8 cellular contexts compared by ENCODE assay signal in genomic region chr5:6745706-6746217, GRCh38. TPM values are rescaled to one million over a fixed set of nuclear protein-coding genes. Genes with fewer than 3 reads are reported as not detected.
DNase-seq lines count a peak whose midpoint lies in the region; ATAC-seq and TF ChIP-seq lines count a peak whose summit lies in the region.

No MANE protein-coding gene starts in this region.

- peak; percentile 36 for DNase-seq in stimulated activated CD4-positive, alpha-beta T cell treated with anti-CD3 and anti-CD28 coated beads, Interleukin-4, amount 100 ng/mL, for 24 hours
- no peak for DNase-seq in stimulated activated CD4-positive, alpha-beta T cell treated with anti-CD3 and anti-CD28 coated beads, Interleukin-4, amount 100 ng/mL, for 1 hour
- DNase-seq in H9 = no peak
- DNase-seq in NCI-H1105 treated with DMSO at 0.1 percent for 48 hours (lab: John Stamatoyannopoulos, UW) = peak; percentile 58
- no peak for DNase-seq in activated CD8-positive, alpha-beta T cell treated with anti-CD3 and anti-CD28 coated beads for 36 hours
- DNase-seq in Right ventricle myocardium superior = no peak
- DNase-seq in sigmoid colon = peak; percentile 18
- no peak for DNase-seq in HK-2 (ENCODE audit: unreplicated experiment)

- TF ChIP-seq EP300 in sigmoid colon (IDR thresholded peaks at IDR 0.05) = no peak

- H3K9me3 Mint-ChIP-seq in H9 = no peaks in the 10 kb centered on the region
- no peaks in the 10 kb centered on the region for H3K9me3 Mint-ChIP-seq in activated CD8-positive, alpha-beta T cell treated with anti-CD3 and anti-CD28 coated beads for 36 hours

- TF ChIP-seq CTCF in H9 (conservative IDR thresholded peaks at IDR 0.05) = peak; percentile 83
- peak; percentile 66 for TF ChIP-seq CTCF in activated CD8-positive, alpha-beta T cell treated with anti-CD3 and anti-CD28 coated beads for 36 hours (IDR thresholded peaks at IDR 0.05)
- peak; percentile 53 to 79 (median 76) for TF ChIP-seq CTCF in sigmoid colon (IDR thresholded peaks at IDR 0.05)

- no peak overlapping the region for H3K27ac Mint-ChIP-seq in H9
- no peak overlapping the region for H3K27ac Mint-ChIP-seq in activated CD8-positive, alpha-beta T cell treated with anti-CD3 and anti-CD28 coated beads for 36 hours

- H3K27me3 ChIP-seq in H9 (ENCODE audit: insufficient read depth, low read length) (no peaks in the 10 kb centered on the region), sigmoid colon (no peaks in the 10 kb centered on the region)

- H3K27ac ChIP-seq in H9 (ENCODE audit: insufficient read length, low read depth, low read length) (no peak overlapping the region), sigmoid colon (peak overlapping the region in 2 of 4 donors; percentile 24 to 61)

- H3K9me3 ChIP-seq in H9 (ENCODE audit: control insufficient read depth, low read depth, low read length) (no peaks in the 10 kb centered on the region), sigmoid colon (no peaks in the 10 kb centered on the region)

- H3K4me1 Mint-ChIP-seq in H9 = peaks cover 12 to 18% of the 10 kb centered on the region in 2 experiments
- H3K4me1 Mint-ChIP-seq in activated CD8-positive, alpha-beta T cell treated with anti-CD3 and anti-CD28 coated beads for 36 hours (ENCODE audit: low read depth) = peaks cover 6% of the 10 kb centered on the region

- H4K91ac ChIP-seq in H9 (ENCODE audit: insufficient read length, low read depth, low read length) = no peak overlapping the region

- no peak overlapping the region for H2BK5ac ChIP-seq in H9 (ENCODE audit: insufficient read length, low read length)

- no peak overlapping the region for H2BK15ac ChIP-seq in H9 (ENCODE audit: low read depth, low read length)

- H3T11ph ChIP-seq in H9 (ENCODE audit: low read length) = no peak overlapping the region

- H2AK5ac ChIP-seq in H9 (ENCODE audit: insufficient read length, low read length) = no peak overlapping the region

- H3K4me3 Mint-ChIP-seq in H9 = no peak overlapping the region
- H3K4me3 Mint-ChIP-seq in activated CD8-positive, alpha-beta T cell treated with anti-CD3 and anti-CD28 coated beads for 36 hours = no peak overlapping the region

- H3K36me3 Mint-ChIP-seq in H9 (ENCODE audit: insufficient read depth in 1 of 3, low read depth in 3 of 3) = peaks cover 25 to 63% (median 49%) of the 10 kb centered on the region in 3 experiments
- H3K36me3 Mint-ChIP-seq in activated CD8-positive, alpha-beta T cell treated with anti-CD3 and anti-CD28 coated beads for 36 hours (ENCODE audit: low read depth) = peaks cover 52% of the 10 kb centered on the region

- H4K5ac ChIP-seq in H9 (ENCODE audit: insufficient read length, low read depth, low read length) = no peak overlapping the region

- peaks cover 8% of the 10 kb centered on the region for H3K79me1 ChIP-seq in H9 (ENCODE audit: insufficient read depth, low read depth, low read length, poor library complexity, severe bottlenecking)

- H3K9ac ChIP-seq in H9 (ENCODE audit: extremely low read depth, insufficient read length, low read length) = no peak overlapping the region

- WGBS in H9 (ENCODE audit: extremely low coverage, insufficient read length, low lambda C conversion rate) = no CpG with 5 or more reads among the region's 10 CpGs
- 66 to 72% methylated on average over 10 of the region's 10 CpGs for WGBS in sigmoid colon, 2 donors

- H3K14ac ChIP-seq in H9 (ENCODE audit: insufficient read depth, low read length) = no peak overlapping the region

- no peaks in the 10 kb centered on the region for H3K27me3 Mint-ChIP-seq in H9 (ENCODE audit: low read depth)
- H3K27me3 Mint-ChIP-seq in activated CD8-positive, alpha-beta T cell treated with anti-CD3 and anti-CD28 coated beads for 36 hours = no peaks in the 10 kb centered on the region

- H2BK120ac ChIP-seq in H9 (ENCODE audit: low read depth, low read length, poor library complexity, severe bottlenecking) = no peak overlapping the region

- intact Hi-C loops in activated CD8-positive, alpha-beta T cell treated with anti-CD3 and anti-CD28 coated beads for 36 hours (cut with micrococcal nuclease) = no loop called here
- intact Hi-C loops in Right ventricle myocardium superior (cut with DNase I) = loop anchor here (5.0 kb wide), 1 partner anchor 113 kb away; the partner anchor contains the start of genes NSUN2 and SRD5A1
- intact Hi-C loops in sigmoid colon (cut with DNase I) = loop anchor here (1.0 to 10.0 kb wide), 4 partner anchors 33 to 1253 kb away; partner anchors contain the start of genes MED10, NSUN2, SRD5A1 and TENT4A

- H3K36me3 ChIP-seq in sigmoid colon = peaks cover 0 to 83% (median 15%) of the 10 kb centered on the region in 4 donors

- no peak overlapping the region for H3K56ac ChIP-seq in H9 (ENCODE audit: insufficient read length, low read depth, low read length)

- no peak overlapping the region for H3K4ac ChIP-seq in H9 (ENCODE audit: low read depth, low read length)

- POLR2A ChIA-PET in activated CD8-positive, alpha-beta T cell treated with anti-CD3 and anti-CD28 coated beads for 36 hours (lab: Charles Lee) = interaction anchor here (1.2 to 1.5 kb wide), 2 partner anchors 9 to 114 kb away, joined by 5 to 12 read pairs; partner anchors contain the start of genes NSUN2 and SRD5A1

- H4K20me1 ChIP-seq in H9 (ENCODE audit: control insufficient read depth, insufficient read depth, insufficient read length) = no peaks in the 10 kb centered on the region

- no peaks in the 10 kb centered on the region; the same call in 1 of the 2 replicates for H3K79me2 ChIP-seq in H9 (ENCODE audit: insufficient read depth, low read length)

- H3K4me3 ChIP-seq in sigmoid colon = no peak overlapping the region

- H3K4me1 ChIP-seq in H9 (ENCODE audit: insufficient read depth, low read length) (peaks cover 5% of the 10 kb centered on the region; the same call in 1 of the 2 replicates), sigmoid colon (peaks cover 0 to 6% (median 4%) of the 10 kb centered on the region in 4 donors)

- peak; percentile 82 for ATAC-seq in activated CD8-positive, alpha-beta T cell treated with anti-CD3 and anti-CD28 coated beads for 36 hours
- peak; percentile 87 for ATAC-seq in Right ventricle myocardium superior (ENCODE audit: poor library complexity)

- CTCF ChIA-PET in activated CD8-positive, alpha-beta T cell treated with anti-CD3 and anti-CD28 coated beads for 36 hours (lab: Charles Lee) = interaction anchor here (0.6 to 2.9 kb wide), 17 partner anchors 9 to 359 kb away, joined by 3 to 26 read pairs (median 5); partner anchors contain the start of genes NSUN2 and SRD5A1

- no peak overlapping the region for H2AFZ ChIP-seq in H9 (ENCODE audit: low read length)

- no peak for TF ChIP-seq POLR2A in sigmoid colon (IDR thresholded peaks at IDR 0.05)

- no peak overlapping the region for H3K18ac ChIP-seq in H9 (ENCODE audit: insufficient read length, low read depth, low read length)

- H3K4me2 ChIP-seq in H9 (ENCODE audit: insufficient read depth, insufficient read length, low read length) = no peak overlapping the region

- no peak overlapping the region for H3K23ac ChIP-seq in H9 (ENCODE audit: insufficient read length, low read depth, low read length)

- no peak overlapping the region for H2BK20ac ChIP-seq in H9 (ENCODE audit: low read depth, low read length, poor library complexity, severe bottlenecking)

- no peak overlapping the region for H2BK12ac ChIP-seq in H9 (ENCODE audit: insufficient read length, low read depth, low read length)

- no peak overlapping the region for H4K8ac ChIP-seq in H9 (replicated peaks; ENCODE audit: insufficient read length, low read depth, low read length)

- no peaks in the 10 kb centered on the region for H3K23me2 ChIP-seq in H9 (ENCODE audit: insufficient read length, low read depth, low read length, poor library complexity, severe bottlenecking)

RNA-seq across cellular contexts. Expression of gene TENT4A, which starts 32.5 kb away (rescaled TPM):
- 25.6 and 25.7 TPM in 2 replicates for total RNA-seq in H9 (2021)
- 10 to 100 TPM; 50.6 to 51.9 TPM for total RNA-seq in activated CD8-positive, alpha-beta T cell treated with anti-CD3 and anti-CD28 coated beads for 36 hours
- 10.8 TPM for total RNA-seq in Right ventricle myocardium superior
- total RNA-seq in sigmoid colon = 10 to 100 TPM; 14.6 to 27.4 (median 18.7) TPM
- 10 to 100 TPM in 1 of 3 donors, 1 to 10 TPM in 2; 3.0 to 12.5 (median 3.2) TPM for polyA plus RNA-seq in sigmoid colon

Comparison
In these comparisons a context has a peak if more than half of its experiments do, and no peak if none do; other contexts are left out.
1. DNase-seq: peak in stimulated activated CD4-positive, alpha-beta T cell treated with anti-CD3 and anti-CD28 coated beads, Interleukin-4, amount 100 ng/mL, for 24 hours (single experiment), NCI-H1105 treated with DMSO at 0.1 percent for 48 hours (single experiment) and sigmoid colon (single experiment); none in stimulated activated CD4-positive, alpha-beta T cell treated with anti-CD3 and anti-CD28 coated beads, Interleukin-4, amount 100 ng/mL, for 1 hour (single experiment), H9 (single experiment), activated CD8-positive, alpha-beta T cell treated with anti-CD3 and anti-CD28 coated beads for 36 hours (single experiment), Right ventricle myocardium superior (single experiment) and HK-2 (single experiment).
2. Peak in every context shown above with its lines, with median percentiles within 50 percentile points of each other: CTCF ChIP-seq.